18 cellular contexts compared by ENCODE assay signal in genomic region chr17:77318021-77318420, GRCh38.
DNase-seq lines count a peak whose midpoint lies in the region; ATAC-seq and TF ChIP-seq lines count a peak whose summit lies in the region.
"Had no signal": no experiment of that assay in that cellular context is flagged by ENCODE, and none has a peak within 500 bp of the region (broad histone marks: within the 10 kb centered on the region; RNA-seq: fewer than 3 reads in every experiment).

No MANE protein-coding gene starts in this region.

- H3K27me3 Mint-ChIP-seq in CD14-positive monocyte (ENCODE audit: low read depth in 3 of 3) (peaks cover 0 to 2% (median 1%) of the 10 kb centered on the region in 3 donors), glutamatergic neuron (ENCODE audit: unreplicated experiment) (no peaks in the 10 kb centered on the region)

- H3K4me3 Mint-ChIP-seq in CD14-positive monocyte (no peak overlapping the region), glutamatergic neuron (ENCODE audit: unreplicated experiment) (no peak overlapping the region)

- H3K9ac ChIP-seq in NT2/D1 (ENCODE audit: insufficient read length, low read depth), result peak overlapping the region; percentile 23
- H3K9ac ChIP-seq: neural progenitor cell had no signal

- H3K4me3 ChIP-seq in NT2/D1 (ENCODE audit: insufficient read length, low read depth) (no peak overlapping the region), psoas muscle (no peak overlapping the region)
- H3K4me3 ChIP-seq: neural progenitor cell had no signal

- H3K27ac Mint-ChIP-seq in CD14-positive monocyte (peak overlapping the region in 2 of 7 donors; percentile 91 to 99), glutamatergic neuron (ENCODE audit: unreplicated experiment) (no peak overlapping the region)
- H3K27ac Mint-ChIP-seq: neural progenitor cell had no signal

- TF ChIP-seq CTCF in CD14-positive monocyte (IDR thresholded peaks at IDR 0.05), result no peak
- no peak for TF ChIP-seq CTCF in glutamatergic neuron (IDR thresholded peaks at IDR 0.05; ENCODE audit: partially characterized antibody, unreplicated experiment)
- TF ChIP-seq CTCF in psoas muscle (IDR thresholded peaks at IDR 0.05), result no peak

- H3K36me3 ChIP-seq in NT2/D1 (ENCODE audit: insufficient read depth, insufficient read length, low read length), result no peaks in the 10 kb centered on the region
- no peaks in the 10 kb centered on the region for H3K36me3 ChIP-seq in psoas muscle (ENCODE audit: insufficient read depth in 1 of 2, low read depth in 1 of 2)
- H3K36me3 ChIP-seq: neural progenitor cell, suprapubic skin had no signal

- H3K4me1 ChIP-seq in NT2/D1 (ENCODE audit: insufficient read depth, insufficient read length) (peaks cover 61% of the 10 kb centered on the region), psoas muscle (peaks cover 39% of the 10 kb centered on the region)

- DNase-seq in CD14-positive monocyte (ENCODE audit: low spot score), result peak; percentile 22
- DNase-seq in NT2/D1 (ENCODE audit: low read depth, low spot score), result no peak
- DNase-seq in glutamatergic neuron, result peak; percentile 6
- no peak for DNase-seq in psoas muscle
- DNase-seq in NCI-H1930 (lab: John Stamatoyannopoulos, UW), result no peak
- DNase-seq in OCI-M2 (lab: John Stamatoyannopoulos, UW; ENCODE audit: unreplicated experiment), result no peak
- DNase-seq in NCI-H2029 treated with DMSO at 0.1 percent for 48 hours (lab: John Stamatoyannopoulos, UW), result no peak
- DNase-seq: activated CD4-positive, alpha-beta T cell treated with anti-CD3 and anti-CD28 coated beads, Interleukin-2, amount 50 U/mL, for 48 hours; activated T-cell treated with anti-CD3 and anti-CD28 coated beads, Interleukin-2, amount 50 U/mL, for 48 hours; AML-193; DMS 273 treated with DMSO at 0.1 percent for 48 hours; NCI-H1694 treated with DMSO at 0.1 percent for 48 hours; NCI-H446; right cardiac atrium had no signal

- intact Hi-C loops in CD14-positive monocyte (cut with micrococcal nuclease), result loop anchor here (5.0 kb wide), 1 partner anchor 36 kb away; no protein-coding TSS in a partner anchor
- intact Hi-C loops in psoas muscle (cut with DNase I), result no loop called here

- ATAC-seq in psoas muscle, result no peak
- no peak for ATAC-seq in HG02763 (IDR thresholded peaks at IDR 0.05; ENCODE audit: unreplicated experiment)
- ATAC-seq: right cardiac atrium, SK-N-SH treated with all-trans-retinoic acid at 6 μM for 48 hours had no signal

- no peaks in the 10 kb centered on the region for H3K9me3 Mint-ChIP-seq in CD14-positive monocyte
- H3K9me3 Mint-ChIP-seq in glutamatergic neuron (ENCODE audit: unreplicated experiment), result no peaks in the 10 kb centered on the region
- H3K9me3 Mint-ChIP-seq: neural progenitor cell had no signal

- H3K9me3 ChIP-seq in NT2/D1 (ENCODE audit: insufficient read depth, low read length) (no peaks in the 10 kb centered on the region), psoas muscle (no peaks in the 10 kb centered on the region)
- H3K9me3 ChIP-seq: suprapubic skin had no signal

- H3K27me3 ChIP-seq in NT2/D1 (ENCODE audit: insufficient read depth, insufficient read length), result no peaks in the 10 kb centered on the region
- H3K27me3 ChIP-seq in psoas muscle (ENCODE audit: insufficient read depth in 3 of 3, low read length in 2 of 3), result no peaks in the 10 kb centered on the region
- H3K27me3 ChIP-seq: neural progenitor cell, suprapubic skin had no signal

- H3K4me1 Mint-ChIP-seq in CD14-positive monocyte (peaks cover 66% of the 10 kb centered on the region), glutamatergic neuron (ENCODE audit: low read depth, unreplicated experiment) (peaks cover 7% of the 10 kb centered on the region)

- peak overlapping the region; percentile 81 for H3K27ac ChIP-seq in psoas muscle
- H3K27ac ChIP-seq: neural progenitor cell had no signal

- 97 to 99% (median 99%) methylated on average over 7 of the region's 7 CpGs for WGBS in psoas muscle, 3 donors

- H3K36me3 Mint-ChIP-seq in CD14-positive monocyte, result no peaks in the 10 kb centered on the region
- H3K36me3 Mint-ChIP-seq in glutamatergic neuron (ENCODE audit: unreplicated experiment), result no peaks in the 10 kb centered on the region
- H3K36me3 Mint-ChIP-seq: neural progenitor cell had no signal

Comparison
In these comparisons a context has a peak if more than half of its experiments do, and no peak if none do; other contexts are left out.
1. DNase-seq: peak in CD14-positive monocyte (single experiment) and glutamatergic neuron (single experiment); none in NT2/D1 (single experiment), psoas muscle (0 of 2), NCI-H1930 (0 of 2), OCI-M2 (single experiment) and NCI-H2029 treated with DMSO at 0.1 percent for 48 hours (single experiment).
2. intact Hi-C loops: an anchor here in CD14-positive monocyte (5.0 kb wide); none called in psoas muscle.